ENCODE assay signal across 9 cellular contexts in the genomic region with DNA sequence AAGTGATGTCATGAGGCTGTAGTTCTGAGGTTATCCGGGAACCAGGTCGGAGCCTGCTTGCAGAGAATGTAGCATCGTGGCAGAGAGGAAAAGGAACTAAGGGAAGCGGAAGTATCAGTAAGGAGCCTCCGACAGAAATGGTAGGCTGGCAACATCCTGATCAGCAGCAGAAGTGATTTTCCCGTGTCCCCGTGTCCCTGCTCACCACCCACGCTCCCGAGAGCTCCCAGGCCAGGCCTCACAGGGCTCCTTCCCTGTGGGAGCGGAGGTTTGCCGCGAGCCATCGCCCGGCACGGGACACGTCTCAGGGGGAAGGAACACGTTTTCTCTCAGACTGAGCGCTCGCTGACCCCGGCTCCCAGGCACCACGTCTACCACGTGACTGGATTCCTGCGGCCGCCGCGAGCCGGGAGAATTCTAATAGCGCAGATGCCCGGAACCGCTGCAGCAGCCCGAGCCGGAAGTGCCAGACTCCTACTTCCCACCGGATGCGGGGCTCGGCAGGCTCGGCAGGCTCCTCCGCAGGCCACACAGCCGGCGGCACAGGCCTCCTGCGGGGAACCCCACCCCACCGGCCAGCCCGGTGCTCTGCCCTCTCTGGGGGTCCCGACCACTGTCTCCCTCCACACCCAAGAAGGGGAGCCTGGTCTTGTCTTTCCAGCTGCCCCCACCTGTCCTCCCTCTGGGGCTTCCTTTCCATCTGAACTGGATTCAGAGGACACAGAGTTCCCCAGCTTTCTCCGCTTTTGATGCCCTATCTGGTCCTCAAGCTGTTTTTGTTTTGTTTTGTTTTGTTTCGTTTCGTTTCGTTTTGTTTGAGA.
DNase-seq lines count a peak whose midpoint lies in the region; ATAC-seq and TF ChIP-seq lines count a peak whose summit lies in the region.
"Had no signal": no experiment of that assay in that cellular context is flagged by ENCODE, and none has a peak within 500 bp of the region (broad histone marks: within the 10 kb centered on the region; RNA-seq: fewer than 3 reads in every experiment).

No MANE protein-coding gene starts in this region.

- H3K27me3 ChIP-seq in cardiac muscle cell (peaks cover 22% of the 10 kb centered on the region), aorta (ENCODE audit: control insufficient read depth in 1 of 2, insufficient read depth in 2 of 2, low read length in 1 of 2) (no peaks in the 10 kb centered on the region)

- no peak for DNase-seq in activated CD4-positive, CD25-positive, alpha-beta regulatory T cell (lab: John Stamatoyannopoulos, UW)
- DNase-seq in NAMALWA (ENCODE audit: low spot score), result peak; percentile 46
- DNase-seq in cardiac muscle cell (ENCODE audit: low read depth in 1 of 2, low spot score in 1 of 2), result peak; percentile 88 to 96
- peak; percentile 96 for DNase-seq in posterior vena cava (ENCODE audit: low spot score)
- DNase-seq in aorta, result peak; percentile 92 to 94
- DNase-seq in DMS53 treated with DMSO at 0.1 percent for 48 hours (lab: John Stamatoyannopoulos, UW; ENCODE audit: unreplicated experiment), result no peak

- H3K4me1 ChIP-seq in cardiac muscle cell (ENCODE audit: low read depth) (no peaks in the 10 kb centered on the region), aorta (ENCODE audit: control insufficient read depth in 1 of 2, insufficient read depth in 2 of 2, low read length in 2 of 2) (no peaks in the 10 kb centered on the region)

- H3K36me3 Mint-ChIP-seq in activated naive CD8-positive, alpha-beta T cell, result no peaks in the 10 kb centered on the region

- 7 to 10% methylated on average over 41 to 47 of the region's 47 CpGs for WGBS in aorta, 2 donors

- H3K27me3 Mint-ChIP-seq in activated naive CD8-positive, alpha-beta T cell, result no peaks in the 10 kb centered on the region

- peaks cover 18% of the 10 kb centered on the region for H3K4me1 Mint-ChIP-seq in activated naive CD8-positive, alpha-beta T cell (ENCODE audit: low read depth)

- TF ChIP-seq CTCF in cardiac muscle cell (IDR thresholded peaks at IDR 0.05; ENCODE audit: low read depth, low read length), result no peak

- peak; percentile 64 to 76 for ATAC-seq in activated CD4-positive, CD25-positive, alpha-beta regulatory T cell treated with anti-CD3 and anti-CD28 coated beads, Interleukin-2, amount 50 U/mL, for 24 hours
- ATAC-seq in aorta (ENCODE audit: low FRiP score), result peak; percentile 94

- H3K9me3 Mint-ChIP-seq in activated naive CD8-positive, alpha-beta T cell (ENCODE audit: low read depth), result no peaks in the 10 kb centered on the region

- H3K27ac ChIP-seq in cardiac muscle cell (no peak overlapping the region), aorta (ENCODE audit: low read depth in 1 of 2, low read length in 2 of 2) (peak overlapping the region in 1 of 2 donors; percentile 10)
- H3K27ac ChIP-seq: 22Rv1 had no signal

- H3K9me3 ChIP-seq in cardiac muscle cell (ENCODE audit: low read depth) (no peaks in the 10 kb centered on the region), aorta (ENCODE audit: control insufficient read depth, low read length) (no peaks in the 10 kb centered on the region)

- H3K36me3 ChIP-seq in cardiac muscle cell (no peaks in the 10 kb centered on the region), aorta (ENCODE audit: control insufficient read depth in 1 of 2, insufficient read depth in 2 of 2, low read length in 1 of 2) (no peaks in the 10 kb centered on the region)

- peak overlapping the region; percentile 88 for H3K27ac Mint-ChIP-seq in activated naive CD8-positive, alpha-beta T cell

- intact Hi-C loops in posterior vena cava (cut with DNase I) (no loop called here), aorta (cut with DNase I) (no loop called here)

- H3K4me3 ChIP-seq in cardiac muscle cell (peak overlapping the region; percentile 19), aorta (ENCODE audit: low read length in 2 of 2) (peak overlapping the region; percentile 20 to 53)

- peak overlapping the region; percentile 94 for H3K4me3 Mint-ChIP-seq in activated naive CD8-positive, alpha-beta T cell

Comparison
In these comparisons a context has a peak if more than half of its experiments do, and no peak if none do; other contexts are left out.
1. DNase-seq: peak in NAMALWA (single experiment), cardiac muscle cell (2 of 2), posterior vena cava (single experiment) and aorta (2 of 2); none in activated CD4-positive, CD25-positive, alpha-beta regulatory T cell (0 of 4) and DMS53 treated with DMSO at 0.1 percent for 48 hours (single experiment).